In genomic region chr6:154736613-154737259, GRCh38 we compare ENCODE assay signal across 15 cellular contexts. TPM values are rescaled to one million over a fixed set of nuclear protein-coding genes. Genes with fewer than 3 reads are reported as not detected.
DNase-seq lines count a peak whose midpoint lies in the region; ATAC-seq and TF ChIP-seq lines count a peak whose summit lies in the region.
"Had no signal": no experiment of that assay in that cellular context is flagged by ENCODE, and none has a peak within 500 bp of the region (broad histone marks: within the 10 kb centered on the region; RNA-seq: fewer than 3 reads in every experiment).

No MANE protein-coding gene starts in this region.

- no peaks in the 10 kb centered on the region for H3K27me3 ChIP-seq in SU-DHL-6 (ENCODE audit: low read length)
- no peaks in the 10 kb centered on the region for H3K27me3 ChIP-seq in effector memory CD4-positive, alpha-beta T cell (replicated peaks; ENCODE audit: control insufficient read depth, insufficient read depth, low read length, poor library complexity, severe bottlenecking)
- H3K27me3 ChIP-seq: BE2C had no signal

- peaks cover 81% of the 10 kb centered on the region for H3K79me2 ChIP-seq in SU-DHL-6 (ENCODE audit: insufficient read depth, low read length)

- POLR2A ChIA-PET in activated CD4-positive, alpha-beta T cell treated with anti-CD3 and anti-CD28 coated beads for 36 hours (lab: Charles Lee): interaction anchor here (0.7 to 1.0 kb wide), 2 partner anchors 12 to 68 kb away, joined by 4 read pairs; no protein-coding TSS in a partner anchor

- peak overlapping the region; percentile 9 for H3K4me3 ChIP-seq in SU-DHL-6 (ENCODE audit: insufficient read depth, low read length, poor library complexity, severe bottlenecking)
- no peak overlapping the region for H3K4me3 ChIP-seq in effector memory CD4-positive, alpha-beta T cell (ENCODE audit: insufficient read depth, low read depth, low read length, poor library complexity, severe bottlenecking)

- H3K27me3 Mint-ChIP-seq in CD14-positive monocyte (ENCODE audit: low read depth in 3 of 3) (peaks cover 0 to 3% (median 0%) of the 10 kb centered on the region in 3 donors), HFFc6 (ENCODE audit: insufficient read depth) (peaks cover 2% of the 10 kb centered on the region; the same call in 1 of the 2 replicates), memory B cell (no peaks in the 10 kb centered on the region), osteocyte (ENCODE audit: unreplicated experiment) (no peaks in the 10 kb centered on the region)
- no peaks in the 10 kb centered on the region for H3K27me3 Mint-ChIP-seq in activated CD4-positive, alpha-beta T cell treated with anti-CD3 and anti-CD28 coated beads for 36 hours
- H3K27me3 Mint-ChIP-seq: activated CD8-positive, alpha-beta memory T cell treated with anti-CD3 and anti-CD28 coated beads, Interleukin-2, amount 10 ng/mL, durations not matched to agents 7 days and 5 days had no signal

- H3K4me3 Mint-ChIP-seq in CD14-positive monocyte (peak overlapping the region in 1 of 2 donors; percentile 55), HFFc6 (peak overlapping the region; percentile 39; the same call in 1 of the 2 replicates), memory B cell (peak overlapping the region; percentile 27), osteocyte (ENCODE audit: unreplicated experiment) (no peak overlapping the region)
- no peak overlapping the region for H3K4me3 Mint-ChIP-seq in activated CD4-positive, alpha-beta T cell treated with anti-CD3 and anti-CD28 coated beads for 36 hours
- H3K4me3 Mint-ChIP-seq: activated CD8-positive, alpha-beta memory T cell treated with anti-CD3 and anti-CD28 coated beads, Interleukin-2, amount 10 ng/mL, durations not matched to agents 7 days and 5 days had no signal

- no peak for TF ChIP-seq CTCF in CD14-positive monocyte (IDR thresholded peaks at IDR 0.05)
- TF ChIP-seq CTCF in HFFc6 (IDR thresholded peaks at IDR 0.05): no peak
- no peak for TF ChIP-seq CTCF in SU-DHL-6 (IDR thresholded peaks at IDR 0.05; ENCODE audit: insufficient read depth, low read length, poor library complexity, severe bottlenecking)
- no peak for TF ChIP-seq CTCF in osteocyte (IDR thresholded peaks at IDR 0.05)

- H3K4me1 Mint-ChIP-seq in CD14-positive monocyte: peaks cover 60% of the 10 kb centered on the region
- peaks cover 61% of the 10 kb centered on the region for H3K4me1 Mint-ChIP-seq in HFFc6 (ENCODE audit: low read depth)
- peaks cover 32% of the 10 kb centered on the region for H3K4me1 Mint-ChIP-seq in memory B cell
- peaks cover 68% of the 10 kb centered on the region for H3K4me1 Mint-ChIP-seq in activated CD4-positive, alpha-beta T cell treated with anti-CD3 and anti-CD28 coated beads for 36 hours
- peaks cover 67% of the 10 kb centered on the region for H3K4me1 Mint-ChIP-seq in osteocyte (ENCODE audit: unreplicated experiment)

- H3K9me3 ChIP-seq in SU-DHL-6 (ENCODE audit: insufficient read depth, low read length): no peaks in the 10 kb centered on the region
- no peaks in the 10 kb centered on the region for H3K9me3 ChIP-seq in effector memory CD4-positive, alpha-beta T cell (ENCODE audit: control insufficient read depth, low read length)
- H3K9me3 ChIP-seq: BE2C had no signal

- H3K9ac ChIP-seq in SU-DHL-6 (ENCODE audit: low read length): 0 out of 2 replicates have a peak overlapping the region, but pooled peaks have one; percentile 4

- peaks cover 30% of the 10 kb centered on the region for H3F3A ChIP-seq in SU-DHL-6 (ENCODE audit: insufficient read depth)

- H3K36me3 Mint-ChIP-seq in CD14-positive monocyte (peaks cover 9 to 16% of the 10 kb centered on the region in 2 donors), HFFc6 (ENCODE audit: low read depth) (peaks cover 9% of the 10 kb centered on the region), memory B cell (peaks cover 4% of the 10 kb centered on the region), osteocyte (ENCODE audit: unreplicated experiment) (peaks cover 4% of the 10 kb centered on the region)
- H3K36me3 Mint-ChIP-seq in activated CD4-positive, alpha-beta T cell treated with anti-CD3 and anti-CD28 coated beads for 36 hours (ENCODE audit: low read depth): peaks cover 32% of the 10 kb centered on the region

- ATAC-seq in memory B cell (ENCODE audit: low read depth) (no peak), HG03025 (IDR thresholded peaks at IDR 0.05; ENCODE audit: low FRiP score, unreplicated experiment) (no peak)
- ATAC-seq in activated CD4-positive, alpha-beta T cell treated with anti-CD3 and anti-CD28 coated beads for 36 hours: no peak
- ATAC-seq: activated CD8-positive, alpha-beta memory T cell treated with anti-CD3 and anti-CD28 coated beads, Interleukin-2, amount 10 ng/mL, durations not matched to agents 7 days and 5 days had no signal

- H3K9me3 Mint-ChIP-seq in CD14-positive monocyte (no peaks in the 10 kb centered on the region), HFFc6 (no peaks in the 10 kb centered on the region), memory B cell (no peaks in the 10 kb centered on the region), osteocyte (ENCODE audit: unreplicated experiment) (no peaks in the 10 kb centered on the region)
- H3K9me3 Mint-ChIP-seq in activated CD4-positive, alpha-beta T cell treated with anti-CD3 and anti-CD28 coated beads for 36 hours (ENCODE audit: low read depth): no peaks in the 10 kb centered on the region

- no peak for DNase-seq in CD14-positive monocyte (ENCODE audit: low spot score)
- no peak for DNase-seq in HFFc6
- no peak for DNase-seq in memory B cell (ENCODE audit: low spot score in 2 of 2)
- no peak for DNase-seq in activated CD4-positive, alpha-beta T cell treated with anti-CD3 and anti-CD28 coated beads for 36 hours
- DNase-seq in osteocyte (ENCODE audit: extremely low spot score, unreplicated experiment): no peak
- no peak for DNase-seq in effector memory CD4-positive, alpha-beta T cell
- DNase-seq: activated CD8-positive, alpha-beta memory T cell treated with anti-CD3 and anti-CD28 coated beads, Interleukin-2, amount 10 ng/mL, durations not matched to agents 7 days and 5 days; amniotic stem cell; BE2C; dermis blood vessel endothelial cell; midbrain; NCI-H2029 treated with DMSO at 0.1 percent for 48 hours; T-helper 9 cell had no signal

- intact Hi-C loops in CD14-positive monocyte (cut with micrococcal nuclease): loop anchor here in 1 of 2 donors (10.0 kb wide), 1 partner anchor 58 kb away; no protein-coding TSS in a partner anchor
- intact Hi-C loops in activated CD4-positive, alpha-beta T cell treated with anti-CD3 and anti-CD28 coated beads for 36 hours (cut with DNase I, micrococcal nuclease): loop anchor here in 1 of 2 experiments (10.0 kb wide), 1 partner anchor 1752 kb away; the partner anchor contains the start of gene FBXO5

- H4K20me1 ChIP-seq in SU-DHL-6 (ENCODE audit: low read depth, low read length): peaks cover 28% of the 10 kb centered on the region

- H3K27ac ChIP-seq in SU-DHL-6 (ENCODE audit: low read depth, low read length): 0 out of 2 replicates have a peak overlapping the region, but pooled peaks have one; percentile 8
- H3K27ac ChIP-seq in effector memory CD4-positive, alpha-beta T cell (ENCODE audit: insufficient read depth, low read length, poor library complexity, severe bottlenecking): no peak overlapping the region

- H3K4me2 ChIP-seq in SU-DHL-6 (ENCODE audit: low read depth, low read length, poor library complexity, severe bottlenecking): peak overlapping the region; percentile 61

- peaks cover 4% of the 10 kb centered on the region; the same call in 1 of the 2 replicates for H3K36me3 ChIP-seq in SU-DHL-6 (ENCODE audit: low read length)
- H3K36me3 ChIP-seq in effector memory CD4-positive, alpha-beta T cell (ENCODE audit: control insufficient read depth, insufficient read depth, low read length): no peaks in the 10 kb centered on the region
- H3K36me3 ChIP-seq: BE2C had no signal

- peak overlapping the region in 6 of 7 donors; percentile 25 to 71 (median 39) for H3K27ac Mint-ChIP-seq in CD14-positive monocyte
- H3K27ac Mint-ChIP-seq in HFFc6: peak overlapping the region; percentile 46; the same call in 1 of the 2 replicates
- H3K27ac Mint-ChIP-seq in memory B cell: peak overlapping the region; percentile 58
- H3K27ac Mint-ChIP-seq in activated CD4-positive, alpha-beta T cell treated with anti-CD3 and anti-CD28 coated beads for 36 hours: no peak overlapping the region
- no peak overlapping the region for H3K27ac Mint-ChIP-seq in osteocyte (ENCODE audit: unreplicated experiment)

- CTCF ChIA-PET in activated CD4-positive, alpha-beta T cell treated with anti-CD3 and anti-CD28 coated beads for 36 hours (lab: Charles Lee): interaction anchor here (1.0 to 1.6 kb wide), 3 partner anchors 15 to 61 kb away, joined by 3 to 5 read pairs (median 3); no protein-coding TSS in a partner anchor

- no peaks in the 10 kb centered on the region for H3K9me2 ChIP-seq in SU-DHL-6 (replicated peaks; ENCODE audit: insufficient read depth, low read length)

- H3K4me1 ChIP-seq in effector memory CD4-positive, alpha-beta T cell (ENCODE audit: control insufficient read depth, insufficient read depth, low read length, poor library complexity, severe bottlenecking): peaks cover 40% of the 10 kb centered on the region

- H2AFZ ChIP-seq in SU-DHL-6 (ENCODE audit: low read depth, low read length, severe bottlenecking): no peak overlapping the region

RNA-seq across cellular contexts. Expression of gene SCAF8, which starts 3.5 kb away (rescaled TPM):
- 1 to 10 TPM; 2.8 to 4.2 TPM for polyA plus RNA-seq in CD14-positive monocyte
- total RNA-seq in HFFc6 (2021; fragmentation: NEBNext Ultra II Directional; extraction: Animal tissue kit (Norgen Biotek cat#: 25700)): 10 to 100 TPM; 35.2 to 43.3 (median 38.4) TPM
- 10 to 100 TPM; 33.9 to 44.5 TPM for total RNA-seq in activated CD4-positive, alpha-beta T cell treated with anti-CD3 and anti-CD28 coated beads for 36 hours
- 46.1 and 46.6 TPM in 2 replicates for total RNA-seq in osteocyte

Comparison
In these comparisons a context has a peak if more than half of its experiments do, and no peak if none do; other contexts are left out.
1. H3K27ac Mint-ChIP-seq: peak in CD14-positive monocyte (6 of 7), HFFc6 (single experiment) and memory B cell (single experiment); none in activated CD4-positive, alpha-beta T cell treated with anti-CD3 and anti-CD28 coated beads for 36 hours (single experiment) and osteocyte (single experiment).
2. H3K4me3 Mint-ChIP-seq: peak in HFFc6 (single experiment) and memory B cell (single experiment); none in activated CD4-positive, alpha-beta T cell treated with anti-CD3 and anti-CD28 coated beads for 36 hours (single experiment) and osteocyte (single experiment).